1 cellular context compared by ENCODE assay signal in the genomic region with DNA sequence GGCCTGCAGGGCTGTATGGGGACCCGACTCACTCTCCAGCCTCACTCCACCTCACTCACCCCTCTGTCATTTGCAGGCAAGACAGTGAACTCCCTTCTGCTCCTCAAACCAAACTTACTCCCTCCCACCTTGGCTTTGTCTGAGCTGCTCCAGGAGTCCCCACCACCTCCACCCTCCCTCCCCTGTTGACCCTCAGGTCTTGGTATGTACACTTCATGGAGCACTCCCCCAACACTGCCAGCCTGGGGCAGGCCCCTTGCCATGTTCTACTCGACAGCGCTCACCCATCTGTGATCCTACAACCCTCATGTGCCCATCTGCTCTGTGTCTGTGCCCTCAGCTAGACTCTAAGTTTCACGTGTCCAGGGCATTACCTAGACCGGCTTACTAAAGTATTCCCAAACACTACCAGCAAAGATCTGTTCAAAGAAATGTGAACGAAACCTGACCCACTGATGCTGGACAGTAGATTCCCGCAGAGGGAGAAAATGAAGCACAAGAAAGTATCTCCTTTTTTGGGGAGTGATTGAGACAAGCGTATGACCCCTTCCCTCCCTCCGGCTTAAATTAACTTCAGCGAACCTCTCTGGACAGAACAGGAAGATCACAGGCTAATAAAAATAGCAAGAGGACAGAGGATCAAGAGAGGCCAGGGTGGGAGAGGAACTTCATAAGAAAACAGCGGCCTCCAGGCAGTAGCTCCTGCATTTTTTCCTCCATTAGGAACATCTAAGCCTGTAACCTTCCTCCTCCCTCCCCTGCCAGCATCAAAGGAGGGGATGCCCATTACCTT.
TF ChIP-seq lines count a peak whose summit lies in the region.

No MANE protein-coding gene starts in this region.

TF ChIP-seq in HepG2, 621 proteins besides CTCF, POLR2A, EP300 and RAD21:
- TF ChIP-seq GABPB1 (CRISPR knock-in tag; IDR thresholded peaks at IDR 0.05) = no peak
